In genomic region chr7:31083205-31083801, GRCh38 we compare ENCODE assay signal across 15 cellular contexts. TPM values are rescaled to one million over a fixed set of nuclear protein-coding genes. Genes with fewer than 3 reads are reported as not detected.
"Had no signal": no experiment of that assay in that cellular context is flagged by ENCODE, and none has a peak within 500 bp of the region (broad histone marks: within the 10 kb centered on the region; RNA-seq: fewer than 3 reads in every experiment).

No MANE protein-coding gene starts in this region.

- H3K36me3 ChIP-seq: ascending aorta, colonic mucosa, right lobe of liver, spleen, suprapubic skin had no signal

- H3K79me2 ChIP-seq: hepatocyte, parathyroid adenoma had no signal

- H2AFZ ChIP-seq: hepatocyte, parathyroid adenoma had no signal

- H3K9me3 ChIP-seq: ascending aorta, colonic mucosa, right lobe of liver, spleen, suprapubic skin had no signal

- DNase-seq: activated B cell treated with CpG ODN at 0.5 μM for 24 hours; activated CD4-positive, alpha-beta T cell treated with anti-CD3 and anti-CD28 coated beads, Interleukin-2, amount 10 ng/mL, durations not matched to agents 24 days and 14 days; activated naive CD4-positive, alpha-beta T cell treated with Interleukin-2 at 50 U/mL for 16 hours; activated naive CD8-positive, alpha-beta T cell treated with anti-CD3 and anti-CD28 coated beads, Interleukin-2, amount 50 U/mL, for 24 hours; colonic mucosa; stimulated activated naive CD4-positive, alpha-beta T cell treated with Interleukin-2 at 50 U/mL for 16 hours; T-helper 17 cell had no signal

- H3K27me3 ChIP-seq: ascending aorta, colonic mucosa, right lobe of liver had no signal

- H3K27ac Mint-ChIP-seq: activated B cell treated with CpG ODN at 0.5 μM for 24 hours; activated CD4-positive, alpha-beta T cell treated with anti-CD3 and anti-CD28 coated beads, Interleukin-2, amount 10 ng/mL, durations not matched to agents 24 days and 14 days; activated naive CD8-positive, alpha-beta T cell treated with anti-CD3 and anti-CD28 coated beads, Interleukin-2, amount 50 U/mL, for 24 hours; activated T-helper 1 cell treated with anti-CD3 and anti-CD28 coated beads, Interleukin-12 subunit alpha, Interleukin-12 subunit beta, Interleukin-2, Interleukin-4 antibody, amounts not matched to agents 30 ng/mL and 10 ng/mL and 1 ng/mL, durations not matched to agents 14 hours and 24 hours and 36 hours; T-helper 17 cell; type B pancreatic cell had no signal

- H3K4me2 ChIP-seq: hepatocyte had no signal

- H3K36me3 Mint-ChIP-seq: type B pancreatic cell had no signal

- H3K4me1 ChIP-seq: ascending aorta, colonic mucosa, parathyroid adenoma, right lobe of liver had no signal

- H3K4me1 Mint-ChIP-seq: activated B cell treated with CpG ODN at 0.5 μM for 24 hours; activated CD4-positive, alpha-beta T cell treated with anti-CD3 and anti-CD28 coated beads, Interleukin-2, amount 10 ng/mL, durations not matched to agents 24 days and 14 days; activated naive CD8-positive, alpha-beta T cell treated with anti-CD3 and anti-CD28 coated beads, Interleukin-2, amount 50 U/mL, for 24 hours had no signal

- H3K4me3 Mint-ChIP-seq: activated B cell treated with CpG ODN at 0.5 μM for 24 hours; activated CD4-positive, alpha-beta T cell treated with anti-CD3 and anti-CD28 coated beads, Interleukin-2, amount 10 ng/mL, durations not matched to agents 24 days and 14 days; activated naive CD8-positive, alpha-beta T cell treated with anti-CD3 and anti-CD28 coated beads, Interleukin-2, amount 50 U/mL, for 24 hours; activated T-helper 1 cell treated with anti-CD3 and anti-CD28 coated beads, Interleukin-12 subunit alpha, Interleukin-12 subunit beta, Interleukin-2, Interleukin-4 antibody, amounts not matched to agents 30 ng/mL and 10 ng/mL and 1 ng/mL, durations not matched to agents 14 hours and 24 hours and 36 hours; T-helper 17 cell; type B pancreatic cell had no signal

- H3K27ac ChIP-seq: ascending aorta, colonic mucosa, hepatocyte, parathyroid adenoma, right lobe of liver, suprapubic skin had no signal

- H3K4me3 ChIP-seq: ascending aorta, colonic mucosa, hepatocyte, right lobe of liver, spleen, suprapubic skin had no signal

- H3K9ac ChIP-seq: parathyroid adenoma had no signal

- H3K9me3 Mint-ChIP-seq: activated B cell treated with CpG ODN at 0.5 μM for 24 hours; activated CD4-positive, alpha-beta T cell treated with anti-CD3 and anti-CD28 coated beads, Interleukin-2, amount 10 ng/mL, durations not matched to agents 24 days and 14 days; activated naive CD8-positive, alpha-beta T cell treated with anti-CD3 and anti-CD28 coated beads, Interleukin-2, amount 50 U/mL, for 24 hours; activated T-helper 1 cell treated with anti-CD3 and anti-CD28 coated beads, Interleukin-12 subunit alpha, Interleukin-12 subunit beta, Interleukin-2, Interleukin-4 antibody, amounts not matched to agents 30 ng/mL and 10 ng/mL and 1 ng/mL, durations not matched to agents 14 hours and 24 hours and 36 hours; type B pancreatic cell had no signal

RNA-seq across cellular contexts. Expression of gene ADCYAP1R1, which starts 31.2 kb away (rescaled TPM):
- total RNA-seq: activated B cell treated with CpG ODN at 0.5 μM for 24 hours; activated CD4-positive, alpha-beta T cell treated with anti-CD3 and anti-CD28 coated beads, Interleukin-2, amount 10 ng/mL, durations not matched to agents 24 days and 14 days; activated T-helper 1 cell treated with anti-CD3 and anti-CD28 coated beads, Interleukin-12 subunit alpha, Interleukin-12 subunit beta, Interleukin-2, Interleukin-4 antibody, amounts not matched to agents 30 ng/mL and 10 ng/mL and 1 ng/mL, durations not matched to agents 14 hours and 24 hours and 36 hours; T-helper 17 cell had no signal
